In genomic region chr11:74824285-74824982, GRCh38 we compare ENCODE assay signal across 32 cellular contexts.
"Had no signal": no experiment of that assay in that cellular context is flagged by ENCODE, and none has a peak within 500 bp of the region (broad histone marks: within the 10 kb centered on the region; RNA-seq: fewer than 3 reads in every experiment).

No MANE protein-coding gene starts in this region.

- H3K4me3 ChIP-seq: ascending aorta, breast epithelium, cardiac muscle cell, colonic mucosa had no signal

- H3K36me3 ChIP-seq: breast epithelium, cardiac muscle cell, colonic mucosa had no signal

- H3K27ac ChIP-seq: breast epithelium, cardiac muscle cell, colonic mucosa had no signal

- FAIRE-seq: frontal cortex had no signal

- ATAC-seq: activated CD8-positive, alpha-beta T cell treated with anti-CD3 and anti-CD28 coated beads for 36 hours; activated naive CD8-positive, alpha-beta T cell treated with anti-CD3 and anti-CD28 coated beads, Interleukin-2, amount 50 U/mL, for 24 hours; esophagus mucosa; T-helper 17 cell had no signal

- H3K4me1 ChIP-seq: breast epithelium, colonic mucosa had no signal

- H3K27me3 ChIP-seq: ascending aorta, breast epithelium, cardiac muscle cell, colonic mucosa had no signal

- H3K27me3 Mint-ChIP-seq: activated CD8-positive, alpha-beta T cell treated with anti-CD3 and anti-CD28 coated beads for 36 hours; activated naive CD4-positive, alpha-beta T cell treated with anti-CD3 and anti-CD28 coated beads, Interleukin-2, amount 50 U/mL, for 24 hours; activated naive CD8-positive, alpha-beta T cell treated with anti-CD3 and anti-CD28 coated beads for 36 hours; activated naive CD8-positive, alpha-beta T cell treated with anti-CD3 and anti-CD28 coated beads, Interleukin-2, amount 50 U/mL, for 24 hours; brain; T-helper 17 cell had no signal

- DNase-seq: activated CD4-positive, alpha-beta T cell treated with anti-CD3 and anti-CD28 coated beads for 4 hours; activated CD4-positive, alpha-beta T cell treated with anti-CD3 and anti-CD28 coated beads, Interleukin-2, amount 50 U/mL, for 1 hour; activated CD4-positive, alpha-beta T cell treated with anti-CD3 and anti-CD28 coated beads, Interleukin-2, amount 50 U/mL, for 48 hours; activated CD4-positive, CD25-positive, alpha-beta regulatory T cell; activated CD4-positive, CD25-positive, alpha-beta regulatory T cell treated with anti-CD3 and anti-CD28 coated beads, Interleukin-2, amount 50 U/mL, for 72 hours; activated CD8-positive, alpha-beta memory T cell treated with anti-CD3 and anti-CD28 coated beads for 24 hours; activated CD8-positive, alpha-beta T cell treated with anti-CD3 and anti-CD28 coated beads for 36 hours; activated effector memory CD4-positive, alpha-beta T cell treated with anti-CD3 and anti-CD28 coated beads, Interleukin-2, amount 50 U/mL, for 16 hours; activated naive CD4-positive, alpha-beta T cell treated with anti-CD3 and anti-CD28 coated beads for 36 hours; activated naive CD8-positive, alpha-beta T cell treated with anti-CD3 and anti-CD28 coated beads for 36 hours; activated naive CD8-positive, alpha-beta T cell treated with anti-CD3 and anti-CD28 coated beads, Interleukin-2, amount 50 U/mL, for 24 hours; activated T-cell treated with anti-CD3 and anti-CD28 coated beads, Interleukin-2, amount 50 U/mL, for 1 hour; activated T-cell treated with anti-CD3 and anti-CD28 coated beads, Interleukin-2, amount 50 U/mL, for 48 hours; central memory CD4-positive, alpha-beta T cell; cerebellar nuclear complex; colonic mucosa; effector CD8-positive, alpha-beta T cell; foreskin fibroblast; head of caudate nucleus; T-helper 1 cell; T-helper 17 cell; T1000 had no signal

- H3K4me1 Mint-ChIP-seq: activated naive CD8-positive, alpha-beta T cell treated with anti-CD3 and anti-CD28 coated beads for 36 hours had no signal

- H3K4me3 Mint-ChIP-seq: activated CD8-positive, alpha-beta T cell treated with anti-CD3 and anti-CD28 coated beads for 36 hours; activated naive CD4-positive, alpha-beta T cell treated with anti-CD3 and anti-CD28 coated beads for 36 hours; activated naive CD4-positive, alpha-beta T cell treated with anti-CD3 and anti-CD28 coated beads, Interleukin-2, amount 50 U/mL, for 24 hours; activated naive CD8-positive, alpha-beta T cell treated with anti-CD3 and anti-CD28 coated beads for 36 hours; activated naive CD8-positive, alpha-beta T cell treated with anti-CD3 and anti-CD28 coated beads, Interleukin-2, amount 50 U/mL, for 24 hours; activated T-helper 1 cell treated with anti-CD3 and anti-CD28 coated beads, Interleukin-12 subunit alpha, Interleukin-12 subunit beta, Interleukin-2, Interleukin-4 antibody, amounts not matched to agents 30 ng/mL and 10 ng/mL and 1 ng/mL, durations not matched to agents 14 hours and 24 hours and 36 hours; brain; T-helper 17 cell; T-helper 2 cell treated with Interferon-gamma antibody and Interleukin-4, amounts not matched to agents 5 μg/mL and 100 μg/mL, for 36 hours had no signal

- H3K27ac Mint-ChIP-seq: activated CD8-positive, alpha-beta T cell treated with anti-CD3 and anti-CD28 coated beads for 36 hours; activated naive CD4-positive, alpha-beta T cell treated with anti-CD3 and anti-CD28 coated beads for 36 hours; activated naive CD4-positive, alpha-beta T cell treated with anti-CD3 and anti-CD28 coated beads, Interleukin-2, amount 50 U/mL, for 24 hours; activated naive CD8-positive, alpha-beta T cell treated with anti-CD3 and anti-CD28 coated beads for 36 hours; activated naive CD8-positive, alpha-beta T cell treated with anti-CD3 and anti-CD28 coated beads, Interleukin-2, amount 50 U/mL, for 24 hours; activated T-helper 1 cell treated with anti-CD3 and anti-CD28 coated beads, Interleukin-12 subunit alpha, Interleukin-12 subunit beta, Interleukin-2, Interleukin-4 antibody, amounts not matched to agents 30 ng/mL and 10 ng/mL and 1 ng/mL, durations not matched to agents 14 hours and 24 hours and 36 hours; activated T-helper 2 cell treated with anti-CD3 and anti-CD28 coated beads, Interferon-gamma antibody, Interleukin-2, Interleukin-4, amounts not matched to agents 10 μg/mL and 5 μg/mL and 100 μg/mL, durations not matched to agents 14 hours and 24 hours and 36 hours; brain; T-helper 17 cell; T-helper 2 cell treated with Interferon-gamma antibody and Interleukin-4, amounts not matched to agents 5 μg/mL and 100 μg/mL, for 36 hours had no signal
